Comparison of ENCODE assay signal across 1 cellular context in the genomic region with DNA sequence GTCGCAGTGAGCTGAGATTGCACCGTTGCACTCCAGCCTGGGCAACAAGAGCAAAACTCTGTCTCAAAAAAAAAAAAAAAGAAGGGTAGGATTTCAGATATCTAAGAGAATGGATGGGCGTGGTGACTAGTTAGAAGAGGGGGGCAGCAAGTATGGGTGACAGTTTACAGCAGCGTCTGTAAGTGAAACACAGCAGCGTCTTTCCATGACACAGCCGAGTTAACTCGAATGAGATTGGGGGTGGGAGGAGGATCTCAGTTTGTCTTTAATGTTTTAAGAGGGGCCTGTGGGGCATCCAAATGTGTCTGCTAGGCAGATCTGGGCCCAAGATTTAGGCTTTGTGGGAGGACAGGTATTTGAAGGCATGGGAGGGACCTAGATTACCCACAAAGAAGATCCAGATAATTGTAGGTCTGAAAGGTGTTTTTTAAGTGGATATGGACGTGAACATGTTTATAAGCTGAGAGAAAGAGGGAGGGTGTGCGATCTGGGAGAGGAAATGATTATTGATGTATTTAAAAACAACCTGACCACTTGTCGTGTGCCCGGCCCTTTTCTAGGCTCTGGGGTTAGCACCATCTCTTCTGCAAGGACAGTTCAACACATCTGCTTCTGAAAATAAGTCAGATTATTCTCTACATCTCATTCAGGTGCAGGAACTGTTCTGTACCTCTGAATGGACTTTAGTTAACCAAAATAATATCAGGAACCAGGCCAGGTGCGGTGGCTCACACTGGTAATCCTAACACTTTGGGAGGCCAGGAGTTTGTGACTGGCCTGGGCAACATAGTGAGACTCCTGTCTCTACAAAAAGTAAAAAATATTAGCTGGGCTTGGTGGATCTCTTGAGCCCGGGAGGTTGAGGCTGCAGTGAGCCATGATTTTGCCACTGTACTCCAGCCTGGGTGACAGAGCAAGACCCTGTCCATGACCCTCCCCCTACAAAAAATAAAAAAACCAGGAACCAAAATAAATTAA.
TF ChIP-seq lines count a peak whose summit lies in the region.

No MANE protein-coding gene starts in this region.

TF ChIP-seq in HEK293, 187 proteins besides CTCF, POLR2A, EP300 and RAD21 (continued from another document):
- TF ChIP-seq, protein P1, sequence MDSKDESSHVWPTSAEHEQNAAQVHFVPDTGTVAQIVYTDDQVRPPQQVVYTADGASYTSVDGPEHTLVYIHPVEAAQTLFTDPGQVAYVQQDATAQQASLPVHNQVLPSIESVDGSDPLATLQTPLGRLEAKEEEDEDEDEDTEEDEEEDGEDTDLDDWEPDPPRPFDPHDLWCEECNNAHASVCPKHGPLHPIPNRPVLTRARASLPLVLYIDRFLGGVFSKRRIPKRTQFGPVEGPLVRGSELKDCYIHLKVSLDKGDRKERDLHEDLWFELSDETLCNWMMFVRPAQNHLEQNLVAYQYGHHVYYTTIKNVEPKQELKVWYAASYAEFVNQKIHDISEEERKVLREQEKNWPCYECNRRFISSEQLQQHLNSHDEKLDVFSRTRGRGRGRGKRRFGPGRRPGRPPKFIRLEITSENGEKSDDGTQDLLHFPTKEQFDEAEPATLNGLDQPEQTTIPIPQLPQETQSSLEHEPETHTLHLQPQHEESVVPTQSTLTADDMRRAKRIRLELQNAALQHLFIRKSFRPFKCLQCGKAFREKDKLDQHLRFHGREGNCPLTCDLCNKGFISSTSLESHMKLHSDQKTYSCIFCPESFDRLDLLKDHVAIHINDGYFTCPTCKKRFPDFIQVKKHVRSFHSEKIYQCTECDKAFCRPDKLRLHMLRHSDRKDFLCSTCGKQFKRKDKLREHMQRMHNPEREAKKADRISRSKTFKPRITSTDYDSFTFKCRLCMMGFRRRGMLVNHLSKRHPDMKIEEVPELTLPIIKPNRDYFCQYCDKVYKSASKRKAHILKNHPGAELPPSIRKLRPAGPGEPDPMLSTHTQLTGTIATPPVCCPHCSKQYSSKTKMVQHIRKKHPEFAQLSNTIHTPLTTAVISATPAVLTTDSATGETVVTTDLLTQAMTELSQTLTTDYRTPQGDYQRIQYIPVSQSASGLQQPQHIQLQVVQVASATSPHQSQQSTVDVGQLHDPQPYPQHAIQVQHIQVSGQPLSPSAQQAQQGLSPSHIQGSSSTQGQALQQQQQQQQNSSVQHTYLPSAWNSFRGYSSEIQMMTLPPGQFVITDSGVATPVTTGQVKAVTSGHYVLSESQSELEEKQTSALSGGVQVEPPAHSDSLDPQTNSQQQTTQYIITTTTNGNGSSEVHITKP (tag by site-specific recombination; IDR thresholded peaks at IDR 0.05), result no peak
- no peak for TF ChIP-seq ZNF521 (tag by site-specific recombination; IDR thresholded peaks at IDR 0.05)
